ENCODE assay signal across 18 cellular contexts in the genomic region with DNA sequence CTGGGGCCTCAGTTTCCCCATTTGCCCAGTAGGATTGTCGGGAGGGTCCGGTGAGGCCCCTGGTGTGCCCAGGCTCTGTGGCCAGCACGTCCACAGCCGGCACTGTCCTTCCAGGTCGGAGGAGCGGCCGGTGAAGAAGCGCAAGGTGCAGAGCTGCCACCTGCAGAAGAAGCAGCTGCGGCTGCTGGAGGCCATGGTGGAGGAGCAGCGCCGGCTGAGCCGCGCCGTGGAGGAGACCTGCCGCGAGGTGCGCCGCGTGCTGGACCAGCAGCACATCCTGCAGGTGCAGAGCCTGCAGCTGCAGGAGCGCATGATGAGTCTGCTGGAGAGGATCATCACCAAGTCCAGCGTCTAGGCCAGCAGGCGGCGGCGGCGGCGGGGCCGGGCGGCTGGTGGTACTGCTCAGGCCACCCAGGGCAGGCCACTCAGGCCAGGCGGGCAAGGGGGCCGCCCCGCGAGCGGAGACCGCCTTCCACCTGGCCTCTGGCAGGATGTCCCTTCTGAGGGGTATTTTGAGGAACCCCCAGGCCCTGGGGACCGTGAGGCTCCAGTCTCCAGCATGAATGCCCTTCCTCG. TPM values are rescaled to one million over a fixed set of nuclear protein-coding genes. Genes with fewer than 3 reads are reported as not detected.
DNase-seq lines count a peak whose midpoint lies in the region; ATAC-seq and TF ChIP-seq lines count a peak whose summit lies in the region.
"Had no signal": no experiment of that assay in that cellular context is flagged by ENCODE, and none has a peak within 500 bp of the region (broad histone marks: within the 10 kb centered on the region; RNA-seq: fewer than 3 reads in every experiment).

No MANE protein-coding gene starts in this region.

- H3K4me3 Mint-ChIP-seq in nephron progenitor cell, result no peak overlapping the region
- H3K4me3 Mint-ChIP-seq: brain, naive B cell had no signal

- TF ChIP-seq POLR2A in adrenal gland (IDR thresholded peaks at IDR 0.05), result no peak

- ATAC-seq in Right ventricle myocardium superior (ENCODE audit: poor library complexity), result no peak
- ATAC-seq in left ventricle myocardium superior, result no peak
- no peak for ATAC-seq in HG03135 (IDR thresholded peaks at IDR 0.05; ENCODE audit: unreplicated experiment)
- ATAC-seq: activated naive CD4-positive, alpha-beta T cell treated with anti-CD3 and anti-CD28 coated beads, Interleukin-2, amount 50 U/mL, for 72 hours; gastroesophageal sphincter; lower lobe of right lung had no signal

- no peak overlapping the region for H3K4me3 ChIP-seq in adrenal gland
- H3K4me3 ChIP-seq: gastroesophageal sphincter, lower lobe of right lung had no signal

- intact Hi-C loops in Right ventricle myocardium superior (cut with DNase I) (no loop called here), left ventricle myocardium superior (cut with micrococcal nuclease) (no loop called here), adrenal gland (cut with DNase I) (no loop called here)

- no peaks in the 10 kb centered on the region for H3K9me3 Mint-ChIP-seq in nephron progenitor cell
- H3K9me3 Mint-ChIP-seq: activated naive CD4-positive, alpha-beta T cell treated with anti-CD3 and anti-CD28 coated beads, Interleukin-2, amount 50 U/mL, for 72 hours; naive B cell had no signal

- H3K36me3 ChIP-seq in adrenal gland (replicated peaks in 1 of 2), result no peaks in the 10 kb centered on the region

- no peaks in the 10 kb centered on the region for H3K27me3 ChIP-seq in adrenal gland
- H3K27me3 ChIP-seq: gastroesophageal sphincter had no signal

- H3K27ac Mint-ChIP-seq in nephron progenitor cell, result peak overlapping the region; percentile 29
- H3K27ac Mint-ChIP-seq: naive B cell had no signal

- no peak overlapping the region for H3K27ac ChIP-seq in adrenal gland
- H3K27ac ChIP-seq: gastroesophageal sphincter, lower lobe of right lung had no signal

- no peaks in the 10 kb centered on the region for H3K4me1 ChIP-seq in adrenal gland (replicated peaks in 1 of 2)
- H3K4me1 ChIP-seq: Caco-2, lower lobe of right lung had no signal

- no peak for TF ChIP-seq CTCF in adrenal gland (IDR thresholded peaks at IDR 0.05)
- TF ChIP-seq CTCF in nephron progenitor cell (IDR thresholded peaks at IDR 0.05), result no peak

- H3K27me3 Mint-ChIP-seq in nephron progenitor cell (ENCODE audit: low read depth, poor library complexity), result no peaks in the 10 kb centered on the region
- H3K27me3 Mint-ChIP-seq: brain, naive B cell had no signal

- 94 to 96% (median 96%) methylated on average over 5 to 36 of the region's 36 CpGs for WGBS in adrenal gland, 4 donors

- H3K4me1 Mint-ChIP-seq in nephron progenitor cell, result no peaks in the 10 kb centered on the region

- DNase-seq in Right ventricle myocardium superior, result peak; percentile 31
- DNase-seq in left ventricle myocardium superior, result no peak
- peak in 4 of 7 donors; percentile 2 to 10 (median 8) for DNase-seq in adrenal gland
- no peak for DNase-seq in nephron progenitor cell
- DNase-seq in NCI-H1417 (lab: John Stamatoyannopoulos, UW), result no peak
- DNase-seq in DMS79 treated with DMSO at 0.1 percent for 48 hours (lab: John Stamatoyannopoulos, UW), result no peak
- DNase-seq in OCI-M2 (lab: John Stamatoyannopoulos, UW; ENCODE audit: unreplicated experiment), result no peak
- DNase-seq: dermis blood vessel endothelial cell; lower lobe of right lung; naive B cell; NCI-H146; stimulated activated CD4-positive, alpha-beta T cell treated with anti-CD3 and anti-CD28 coated beads, Interleukin-15, amount 100 ng/mL, for 24 hours; stimulated activated naive CD4-positive, alpha-beta T cell treated with Interleukin-2 at 50 U/mL for 16 hours had no signal

- no peaks in the 10 kb centered on the region for H3K36me3 Mint-ChIP-seq in nephron progenitor cell (ENCODE audit: low read depth)
- H3K36me3 Mint-ChIP-seq: activated naive CD4-positive, alpha-beta T cell treated with anti-CD3 and anti-CD28 coated beads, Interleukin-2, amount 50 U/mL, for 72 hours; brain; naive B cell had no signal

- no peaks in the 10 kb centered on the region for H3K9me3 ChIP-seq in adrenal gland (replicated peaks in 1 of 3)
- H3K9me3 ChIP-seq: Caco-2, gastroesophageal sphincter, lower lobe of right lung had no signal

RNA-seq across cellular contexts. Expression of a gene that starts 6.7 kb away (rescaled TPM):
- total RNA-seq in Right ventricle myocardium superior, result 0.54 TPM
- total RNA-seq in left ventricle myocardium superior, result 0.45 TPM
- total RNA-seq in adrenal gland, result 1 to 10 TPM in 1 of 8 donors, under 1 TPM in 6, not detected in 1; 0.28 to 3.0 (median 0.46) TPM
- 1 to 10 TPM in 1 of 3 donors, under 1 TPM in 2; 0.05 to 1.1 (median 0.24) TPM for polyA plus RNA-seq in adrenal gland

RNA-seq across cellular contexts. Expression of a gene that starts 37.1 kb away (rescaled TPM):
- total RNA-seq in Right ventricle myocardium superior (15.8 TPM), left ventricle myocardium superior (14.6 TPM), adrenal gland (10 to 100 TPM; 15.5 to 35.2 (median 21.9) TPM)
- 10 to 100 TPM in 2 of 3 donors, 1 to 10 TPM in 1; 8.2 to 73.9 (median 33.8) TPM for polyA plus RNA-seq in adrenal gland

Comparison
In these comparisons a context has a peak if more than half of its experiments do, and no peak if none do; other contexts are left out.
1. DNase-seq: peak in Right ventricle myocardium superior (single experiment) and adrenal gland (4 of 7); none in left ventricle myocardium superior (single experiment), nephron progenitor cell (single experiment), NCI-H1417 (0 of 3), DMS79 treated with DMSO at 0.1 percent for 48 hours (single experiment) and OCI-M2 (single experiment).